ENCODE assay signal across 12 cellular contexts in genomic region chr1:40736085-40736531, GRCh38. TPM values are rescaled to one million over a fixed set of nuclear protein-coding genes. Genes with fewer than 3 reads are reported as not detected.
A peak's percentile ranks its signal among the peaks of the same experiment; 100 is the strongest.
DNase-seq lines count a peak whose midpoint lies in the region; ATAC-seq and TF ChIP-seq lines count a peak whose summit lies in the region.
"Had no signal": no experiment of that assay in that cellular context is flagged by ENCODE, and none has a peak within 500 bp of the region (broad histone marks: within the 10 kb centered on the region; RNA-seq: fewer than 3 reads in every experiment).

No MANE protein-coding gene starts in this region.

- H3K4me3 Mint-ChIP-seq in CD8-positive, alpha-beta T cell = no peak overlapping the region
- no peak overlapping the region for H3K4me3 Mint-ChIP-seq in naive thymus-derived CD4-positive, alpha-beta T cell
- H3K4me3 Mint-ChIP-seq: activated T-helper 1 cell treated with anti-CD3 and anti-CD28 coated beads, Interleukin-12 subunit alpha, Interleukin-12 subunit beta, Interleukin-2, Interleukin-4 antibody, amounts not matched to agents 30 ng/mL and 10 ng/mL and 1 ng/mL, durations not matched to agents 14 hours and 24 hours and 36 hours; CD4-positive, alpha-beta memory T cell; stimulated activated effector memory CD8-positive, alpha-beta T cell treated with anti-CD3 and anti-CD28 coated beads, Interleukin-12 subunit alpha, Interleukin-12 subunit beta, amount 100 ng/mL, for 72 hours had no signal

- H3K27ac Mint-ChIP-seq in CD8-positive, alpha-beta T cell = peak overlapping the region; percentile 13
- peak overlapping the region in 2 of 9 donors; percentile 11 to 17 for H3K27ac Mint-ChIP-seq in naive thymus-derived CD4-positive, alpha-beta T cell
- H3K27ac Mint-ChIP-seq: activated T-helper 1 cell treated with anti-CD3 and anti-CD28 coated beads, Interleukin-12 subunit alpha, Interleukin-12 subunit beta, Interleukin-2, Interleukin-4 antibody, amounts not matched to agents 30 ng/mL and 10 ng/mL and 1 ng/mL, durations not matched to agents 14 hours and 24 hours and 36 hours; stimulated activated effector memory CD8-positive, alpha-beta T cell treated with anti-CD3 and anti-CD28 coated beads, Interleukin-12 subunit alpha, Interleukin-12 subunit beta, amount 100 ng/mL, for 72 hours had no signal

- H3K27me3 ChIP-seq in CD8-positive, alpha-beta T cell (ENCODE audit: insufficient read depth, low read length) = no peaks in the 10 kb centered on the region
- no peaks in the 10 kb centered on the region for H3K27me3 ChIP-seq in muscle layer of duodenum (ENCODE audit: low read depth, low read length)
- H3K27me3 ChIP-seq in naive thymus-derived CD4-positive, alpha-beta T cell (ENCODE audit: control insufficient read depth in 2 of 2, insufficient read depth in 2 of 2, low read length in 2 of 2) = no peaks in the 10 kb centered on the region
- H3K27me3 ChIP-seq: ovary had no signal

- H3K9me3 ChIP-seq in CD8-positive, alpha-beta T cell (ENCODE audit: low read length) = no peaks in the 10 kb centered on the region
- no peaks in the 10 kb centered on the region for H3K9me3 ChIP-seq in muscle layer of duodenum (ENCODE audit: control insufficient read depth in 1 of 2, low read length in 2 of 2)
- no peaks in the 10 kb centered on the region for H3K9me3 ChIP-seq in naive thymus-derived CD4-positive, alpha-beta T cell (ENCODE audit: control insufficient read depth in 2 of 3, low read length in 3 of 3)
- H3K9me3 ChIP-seq: ovary had no signal

- intact Hi-C loops in CD8-positive, alpha-beta T cell (cut with DNase I, micrococcal nuclease) = no loop called here
- intact Hi-C loops in naive thymus-derived CD4-positive, alpha-beta T cell (cut with micrococcal nuclease) = no loop called here

- H3K36me3 Mint-ChIP-seq in CD8-positive, alpha-beta T cell = peaks cover 31% of the 10 kb centered on the region
- peaks cover 10 to 34% (median 25%) of the 10 kb centered on the region in 5 donors for H3K36me3 Mint-ChIP-seq in naive thymus-derived CD4-positive, alpha-beta T cell

- H3K4me3 ChIP-seq in CD8-positive, alpha-beta T cell (ENCODE audit: low read depth, low read length) = no peak overlapping the region
- no peak overlapping the region for H3K4me3 ChIP-seq in muscle layer of duodenum (ENCODE audit: low read depth in 1 of 2, low read length in 2 of 2)
- H3K4me3 ChIP-seq in naive thymus-derived CD4-positive, alpha-beta T cell (ENCODE audit: low read length) = no peak overlapping the region
- H3K4me3 ChIP-seq: ovary had no signal

- ATAC-seq in CD8-positive, alpha-beta T cell = no peak
- ATAC-seq in HG02571 (IDR thresholded peaks at IDR 0.05; ENCODE audit: unreplicated experiment) = no peak
- no peak for ATAC-seq in naive thymus-derived CD4-positive, alpha-beta T cell
- ATAC-seq: stimulated activated effector memory CD8-positive, alpha-beta T cell treated with anti-CD3 and anti-CD28 coated beads, Interleukin-12 subunit alpha, Interleukin-12 subunit beta, amount 100 ng/mL, for 72 hours had no signal

- H3K27ac ChIP-seq in CD8-positive, alpha-beta T cell (ENCODE audit: low read depth, low read length) = no peak overlapping the region
- peak overlapping the region; percentile 35 for H3K27ac ChIP-seq in muscle layer of duodenum (ENCODE audit: low read length)
- no peak overlapping the region for H3K27ac ChIP-seq in naive thymus-derived CD4-positive, alpha-beta T cell (ENCODE audit: low read depth, low read length)
- H3K27ac ChIP-seq: ovary had no signal

- H3K36me3 ChIP-seq in CD8-positive, alpha-beta T cell (ENCODE audit: insufficient read depth, low read length) = peaks cover 6% of the 10 kb centered on the region
- H3K36me3 ChIP-seq in muscle layer of duodenum (ENCODE audit: control insufficient read depth in 1 of 2, insufficient read depth in 2 of 2, low read length in 2 of 2) = peaks cover 6 to 16% of the 10 kb centered on the region in 2 donors
- H3K36me3 ChIP-seq in naive thymus-derived CD4-positive, alpha-beta T cell (ENCODE audit: control insufficient read depth in 2 of 3, insufficient read depth in 3 of 3, low read length in 3 of 3) = peaks cover 7 to 25% (median 9%) of the 10 kb centered on the region in 3 experiments
- H3K36me3 ChIP-seq: ovary had no signal

- no peak for TF ChIP-seq CTCF in CD8-positive, alpha-beta T cell (IDR thresholded peaks at IDR 0.05)

- POLR2A ChIA-PET in CD8-positive, alpha-beta T cell (lab: Charles Lee) = no interaction called here
- POLR2A ChIA-PET in naive thymus-derived CD4-positive, alpha-beta T cell (lab: Charles Lee) = interaction anchor here (0.6 kb wide), 2 partner anchors 9 to 11 kb away, joined by 4 read pairs; no protein-coding TSS in a partner anchor

- no peak for DNase-seq in CD8-positive, alpha-beta T cell
- peak; percentile 40 for DNase-seq in RPMI7951 (ENCODE audit: low read depth)
- peak; percentile 55 for DNase-seq in fibroblast of gingiva (ENCODE audit: low read depth)
- DNase-seq in amniotic stem cell (lab: John Stamatoyannopoulos, UW) = no peak
- DNase-seq in NCI-H510A treated with DMSO at 0.1 percent for 48 hours (lab: John Stamatoyannopoulos, UW) = no peak
- DNase-seq in naive thymus-derived CD4-positive, alpha-beta T cell = no peak
- DNase-seq: CD4-positive, alpha-beta memory T cell; ovary had no signal

- peaks cover 43% of the 10 kb centered on the region for H3K4me1 Mint-ChIP-seq in CD8-positive, alpha-beta T cell (ENCODE audit: low read depth)
- H3K4me1 Mint-ChIP-seq in naive thymus-derived CD4-positive, alpha-beta T cell = peaks cover 27 to 68% (median 58%) of the 10 kb centered on the region in 7 donors

- CTCF ChIA-PET in CD8-positive, alpha-beta T cell (lab: Charles Lee) = interaction anchor here (0.8 to 1.3 kb wide), 2 partner anchors 67 to 113 kb away, joined by 3 read pairs; no protein-coding TSS in a partner anchor
- CTCF ChIA-PET in naive thymus-derived CD4-positive, alpha-beta T cell (lab: Charles Lee) = no interaction called here

- H3K4me1 ChIP-seq in CD8-positive, alpha-beta T cell (ENCODE audit: insufficient read depth, low read length) = peaks cover 2% of the 10 kb centered on the region
- H3K4me1 ChIP-seq in muscle layer of duodenum (ENCODE audit: control insufficient read depth in 1 of 2, insufficient read depth in 2 of 2, low read length in 2 of 2) = peaks cover 0 to 38% of the 10 kb centered on the region in 2 donors
- H3K4me1 ChIP-seq in naive thymus-derived CD4-positive, alpha-beta T cell (ENCODE audit: control insufficient read depth in 2 of 2, insufficient read depth in 2 of 2, low read length in 2 of 2) = peaks cover 0 to 3% of the 10 kb centered on the region in 2 donors

- H3K9me3 Mint-ChIP-seq in CD8-positive, alpha-beta T cell = no peaks in the 10 kb centered on the region
- peaks cover 0 to 2% (median 0%) of the 10 kb centered on the region in 11 donors for H3K9me3 Mint-ChIP-seq in naive thymus-derived CD4-positive, alpha-beta T cell
- H3K9me3 Mint-ChIP-seq: activated T-helper 1 cell treated with anti-CD3 and anti-CD28 coated beads, Interleukin-12 subunit alpha, Interleukin-12 subunit beta, Interleukin-2, Interleukin-4 antibody, amounts not matched to agents 30 ng/mL and 10 ng/mL and 1 ng/mL, durations not matched to agents 14 hours and 24 hours and 36 hours; CD4-positive, alpha-beta memory T cell; stimulated activated effector memory CD8-positive, alpha-beta T cell treated with anti-CD3 and anti-CD28 coated beads, Interleukin-12 subunit alpha, Interleukin-12 subunit beta, amount 100 ng/mL, for 72 hours had no signal

- no peaks in the 10 kb centered on the region for H3K27me3 Mint-ChIP-seq in CD8-positive, alpha-beta T cell (ENCODE audit: low read depth)
- H3K27me3 Mint-ChIP-seq in naive thymus-derived CD4-positive, alpha-beta T cell = no peaks in the 10 kb centered on the region
- H3K27me3 Mint-ChIP-seq: CD4-positive, alpha-beta memory T cell had no signal

RNA-seq across cellular contexts. Expression of gene NFYC, which starts 44.6 kb away (rescaled TPM):
- total RNA-seq in CD8-positive, alpha-beta T cell = 10 to 100 TPM; 31.3 to 31.6 TPM
- total RNA-seq in RPMI7951 (2014; rRNA removed; shearing (Covaris generic)) = 26.1 and 42.6 TPM in 2 replicates
- 10 to 100 TPM; 44.2 to 88.5 (median 73.6) TPM for total RNA-seq in naive thymus-derived CD4-positive, alpha-beta T cell
- polyA plus RNA-seq in naive thymus-derived CD4-positive, alpha-beta T cell = 10 to 100 TPM; 36.2 to 63.4 TPM

RNA-seq across cellular contexts. Expression of gene KCNQ4, which starts 47.5 kb away (rescaled TPM):
- total RNA-seq in CD8-positive, alpha-beta T cell = under 1 TPM; 0.31 to 0.35 TPM
- not detected in 2 replicates for total RNA-seq in RPMI7951 (2014; rRNA removed; shearing (Covaris generic))
- under 1 TPM; 0.13 to 0.97 (median 0.24) TPM for total RNA-seq in naive thymus-derived CD4-positive, alpha-beta T cell
- polyA plus RNA-seq in naive thymus-derived CD4-positive, alpha-beta T cell = under 1 TPM in 1 of 2 donors, not detected in 1; 0.10 TPM

Comparison
In these comparisons a context has a peak if more than half of its experiments do, and no peak if none do; other contexts are left out.
1. DNase-seq: peak in RPMI7951 (single experiment) and fibroblast of gingiva (single experiment); none in CD8-positive, alpha-beta T cell (0 of 7), amniotic stem cell (single experiment), NCI-H510A treated with DMSO at 0.1 percent for 48 hours (single experiment) and naive thymus-derived CD4-positive, alpha-beta T cell (0 of 9).